Comparison of ENCODE assay signal across 11 cellular contexts in the genomic region with DNA sequence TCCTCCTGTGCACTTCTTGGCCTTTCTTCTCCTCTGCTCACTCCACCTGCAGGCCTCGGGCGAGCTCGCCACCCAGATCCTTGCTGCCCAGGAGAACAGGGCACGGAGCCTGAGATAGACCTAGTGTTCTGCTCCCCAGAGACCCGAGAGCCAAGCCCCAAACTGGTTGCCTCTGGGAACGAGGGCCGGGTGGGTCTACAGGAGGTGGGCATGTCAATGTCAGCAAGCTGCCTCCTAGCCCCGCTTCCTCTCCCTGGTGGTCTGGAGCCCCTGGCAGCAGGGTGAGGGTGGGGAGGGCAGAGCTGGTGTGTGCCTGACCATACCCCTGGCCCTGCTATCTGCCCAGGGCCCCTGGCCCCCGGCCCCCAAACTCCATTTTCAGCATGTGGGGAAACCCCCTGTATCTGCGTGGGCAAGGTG.
"Had no signal": no experiment of that assay in that cellular context is flagged by ENCODE, and none has a peak within 500 bp of the region (broad histone marks: within the 10 kb centered on the region; RNA-seq: fewer than 3 reads in every experiment).

No MANE protein-coding gene starts in this region.

- H3K27ac Mint-ChIP-seq: activated B cell treated with CpG ODN at 0.5 μM for 24 hours; activated CD4-positive, alpha-beta T cell treated with anti-CD3 and anti-CD28 coated beads, Interleukin-2, amount 10 ng/mL, durations not matched to agents 7 days and 5 days had no signal

- H3K27ac ChIP-seq: foreskin keratinocyte, SK-N-MC, testis, uterus had no signal

- H3K4me1 ChIP-seq: foreskin keratinocyte had no signal

- DNase-seq: activated B cell treated with CpG ODN at 0.5 μM for 24 hours; activated effector memory CD4-positive, alpha-beta T cell treated with Interleukin-2 at 50 U/mL for 16 hours; stimulated activated CD4-positive, alpha-beta T cell treated with anti-CD3 and anti-CD28 coated beads, Interleukin-4, amount 100 ng/mL, for 1 hour; uterus had no signal

- H3K4me3 ChIP-seq: heart right ventricle, SK-N-MC, testis, uterus had no signal

- H3K9me3 Mint-ChIP-seq: activated B cell treated with CpG ODN at 0.5 μM for 24 hours; activated CD4-positive, alpha-beta T cell treated with anti-CD3 and anti-CD28 coated beads, Interleukin-2, amount 10 ng/mL, durations not matched to agents 7 days and 5 days; activated naive CD4-positive, alpha-beta T cell treated with anti-CD3 and anti-CD28 coated beads, Interleukin-2, amount 50 U/mL, for 72 hours; naive thymus-derived CD8-positive, alpha-beta T cell had no signal

- H3K4me3 Mint-ChIP-seq: activated CD4-positive, alpha-beta T cell treated with anti-CD3 and anti-CD28 coated beads, Interleukin-2, amount 10 ng/mL, durations not matched to agents 7 days and 5 days had no signal

- H3K27me3 ChIP-seq: testis, uterus had no signal

- H3K36me3 Mint-ChIP-seq: activated naive CD4-positive, alpha-beta T cell treated with anti-CD3 and anti-CD28 coated beads, Interleukin-2, amount 50 U/mL, for 72 hours had no signal

- H3K9me3 ChIP-seq: heart right ventricle, testis, uterus had no signal

- H3K36me3 ChIP-seq: uterus had no signal
